20 cellular contexts compared by ENCODE assay signal in genomic region chr2:211014376-211014775, GRCh38.
DNase-seq lines count a peak whose midpoint lies in the region; ATAC-seq, FAIRE-seq and TF ChIP-seq lines count a peak whose summit lies in the region.
"Had no signal": no experiment of that assay in that cellular context is flagged by ENCODE, and none has a peak within 500 bp of the region (broad histone marks: within the 10 kb centered on the region; RNA-seq: fewer than 3 reads in every experiment).

No MANE protein-coding gene starts in this region.

- H3K9me3 ChIP-seq in endothelial cell of umbilical vein (replicated peaks; ENCODE audit: control insufficient read depth, insufficient read depth, low read length) (no peaks in the 10 kb centered on the region), upper lobe of left lung (no peaks in the 10 kb centered on the region)
- H3K9me3 ChIP-seq: BLaER1, SK-N-SH had no signal

- intact Hi-C loops in endothelial cell of umbilical vein (cut with micrococcal nuclease), result no loop called here

- H4K20me1 ChIP-seq in endothelial cell of umbilical vein (replicated peaks; ENCODE audit: control insufficient read depth, extremely low read depth, insufficient read depth, low read length), result no peaks in the 10 kb centered on the region
- H4K20me1 ChIP-seq: BLaER1 had no signal

- H3K27ac ChIP-seq in ACC112 (ENCODE audit: low read depth, low read length), result no peak overlapping the region
- no peak overlapping the region for H3K27ac ChIP-seq in endothelial cell of umbilical vein (ENCODE audit: insufficient read depth, low read depth, low read length)
- H3K27ac ChIP-seq in upper lobe of left lung, result no peak overlapping the region
- H3K27ac ChIP-seq: BLaER1, KMS-11 had no signal

- BruUV-seq in endothelial cell of umbilical vein (replicated peaks; lab: Mats Ljungman, UMichigan), result no TSS peak

- H3K27me3 ChIP-seq in ACC112 (ENCODE audit: insufficient read depth, low read length) (no peaks in the 10 kb centered on the region), endothelial cell of umbilical vein (ENCODE audit: control insufficient read depth in 2 of 2, insufficient read depth in 2 of 2, low read length in 2 of 2) (no peaks in the 10 kb centered on the region), upper lobe of left lung (no peaks in the 10 kb centered on the region)
- H3K27me3 ChIP-seq: BLaER1 had no signal

- 5 to 10% methylated on average over 4 of the region's 4 CpGs for WGBS in upper lobe of left lung, 2 donors

- no peak for TF ChIP-seq EP300 in upper lobe of left lung (IDR thresholded peaks at IDR 0.05)

- H3K4me3 ChIP-seq in ACC112 (ENCODE audit: low read depth, low read length), result no peak overlapping the region
- no peak overlapping the region for H3K4me3 ChIP-seq in endothelial cell of umbilical vein (replicated peaks in 1 of 3; ENCODE audit: insufficient read depth in 1 of 3, low read depth in 1 of 3, low read length in 3 of 3)
- H3K4me3 ChIP-seq in upper lobe of left lung, result no peak overlapping the region
- H3K4me3 ChIP-seq: BLaER1 had no signal

- DNase-seq in NCI-H2227 (lab: John Stamatoyannopoulos, UW; ENCODE audit: unreplicated experiment) (peak; percentile 25), endothelial cell of umbilical vein (ENCODE audit: low read depth, low spot score) (peak; percentile 75), mucosa of gallbladder (ENCODE audit: low spot score) (peak; percentile 39), upper lobe of left lung (no peak), DMS 273 (lab: John Stamatoyannopoulos, UW; ENCODE audit: unreplicated experiment) (no peak)
- DNase-seq: CD4-positive, alpha-beta memory T cell; NCI-H1048; NCI-H1436; NCI-H1930; NCI-H526 treated with DMSO at 0.1 percent for 48 hours; NK-92 treated with Interleukin-12 subunit alpha and Interleukin-12 subunit beta, amount 100 ng/mL, for 24 hours; SHP77; SK-N-SH had no signal

- H3K9me1 ChIP-seq in endothelial cell of umbilical vein (replicated peaks; ENCODE audit: control insufficient read depth, extremely low read depth, insufficient read depth, low read length), result no peaks in the 10 kb centered on the region

- no peak for FAIRE-seq in endothelial cell of umbilical vein (lab: Jason Lieb, UNC)
- FAIRE-seq: A204.1, H54 had no signal

- H3K4me2 ChIP-seq in endothelial cell of umbilical vein (ENCODE audit: insufficient read depth, low read length), result no peak overlapping the region
- H3K4me2 ChIP-seq: BLaER1, KMS-11, SK-N-SH had no signal

- H3K36me3 ChIP-seq in ACC112 (ENCODE audit: insufficient read depth, low read length) (no peaks in the 10 kb centered on the region), endothelial cell of umbilical vein (ENCODE audit: control insufficient read depth in 2 of 2, extremely low read depth in 1 of 2, insufficient read depth in 2 of 2, low read length in 2 of 2) (no peaks in the 10 kb centered on the region), upper lobe of left lung (no peaks in the 10 kb centered on the region)
- H3K36me3 ChIP-seq: BLaER1 had no signal

- dilution Hi-C loops in endothelial cell of umbilical vein (cut with MboI; ENCODE audit: extremely low pct_ligation_motif_present, low sequenced_read_pairs), result no loop called here

- H2AFZ ChIP-seq in ACC112 (ENCODE audit: low read length, unreplicated experiment) (peak overlapping the region; percentile 23), endothelial cell of umbilical vein (ENCODE audit: low read depth, low read length) (no peak overlapping the region)

- H3K79me2 ChIP-seq in ACC112 (ENCODE audit: control insufficient read depth, insufficient read depth, low read length, unreplicated experiment) (no peaks in the 10 kb centered on the region), endothelial cell of umbilical vein (ENCODE audit: control insufficient read depth, insufficient read depth, low read length) (no peaks in the 10 kb centered on the region)

- H3K9ac ChIP-seq in endothelial cell of umbilical vein (replicated peaks; ENCODE audit: extremely low read depth, insufficient read depth, low read length), result no peak overlapping the region
- H3K9ac ChIP-seq: BLaER1, KMS-11, SK-N-SH had no signal

- no peak for TF ChIP-seq CTCF in endothelial cell of umbilical vein (IDR thresholded peaks at IDR 0.05; ENCODE audit: extremely low read depth in 1 of 2, insufficient read depth in 1 of 2, low read depth in 1 of 2, low read length in 2 of 2)
- TF ChIP-seq CTCF in upper lobe of left lung (IDR thresholded peaks at IDR 0.05), result no peak

- H3K4me1 ChIP-seq in ACC112 (ENCODE audit: control insufficient read depth, insufficient read depth, low read length, unreplicated experiment) (no peaks in the 10 kb centered on the region), endothelial cell of umbilical vein (ENCODE audit: control insufficient read depth, extremely low read depth, insufficient read depth, low read length) (no peaks in the 10 kb centered on the region), upper lobe of left lung (no peaks in the 10 kb centered on the region)
- H3K4me1 ChIP-seq: BLaER1 had no signal

- POLR2A ChIA-PET in endothelial cell of umbilical vein (lab: Charles Lee), result no interaction called here

- TF ChIP-seq POLR2A in endothelial cell of umbilical vein (IDR thresholded peaks at IDR 0.05; ENCODE audit: low read depth, low read length) (no peak), upper lobe of left lung (IDR thresholded peaks at IDR 0.05) (no peak)

- CTCF ChIA-PET in endothelial cell of umbilical vein (lab: Charles Lee), result no interaction called here

- ATAC-seq in upper lobe of left lung (ENCODE audit: low FRiP score in 2 of 2), result no peak
- no peak for ATAC-seq in HG02840 (IDR thresholded peaks at IDR 0.05; ENCODE audit: low FRiP score, unreplicated experiment)
- ATAC-seq in GM19351 (IDR thresholded peaks at IDR 0.05; ENCODE audit: unreplicated experiment), result no peak

TF ChIP-seq in endothelial cell of umbilical vein, 7 proteins besides CTCF, POLR2A, EP300 and RAD21:
- no peak for TF ChIP-seq JUN (IDR thresholded peaks at IDR 0.05; ENCODE audit: borderline replicate concordance, insufficient read depth, insufficient read length, low read depth)
- TF ChIP-seq, protein P1, sequence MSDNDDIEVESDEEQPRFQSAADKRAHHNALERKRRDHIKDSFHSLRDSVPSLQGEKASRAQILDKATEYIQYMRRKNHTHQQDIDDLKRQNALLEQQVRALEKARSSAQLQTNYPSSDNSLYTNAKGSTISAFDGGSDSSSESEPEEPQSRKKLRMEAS (IDR thresholded peaks at IDR 0.05; ENCODE audit: insufficient read depth, insufficient read length), result no peak
- TF ChIP-seq FOS (IDR thresholded peaks at IDR 0.05; ENCODE audit: borderline replicate concordance, insufficient read depth, low read length), result no peak
- TF ChIP-seq GATA2 (IDR thresholded peaks at IDR 0.05; ENCODE audit: insufficient read depth, insufficient read length, low read depth, low read length), result no peak
- no peak for TF ChIP-seq MYC (IDR thresholded peaks at IDR 0.05; ENCODE audit: low read depth, low read length)
- no peak for TF ChIP-seq EZH2 (IDR thresholded peaks at IDR 0.05; ENCODE audit: borderline replicate concordance, low read depth, low read length, severe bottlenecking)
- no peak for TF ChIP-seq POLR2AphosphoS5 (IDR thresholded peaks at IDR 0.05; ENCODE audit: insufficient read depth, low read depth, low read length)
TF ChIP-seq in endothelial cell of umbilical vein: peak in this region for 0.

Comparison
In these comparisons a context has a peak if more than half of its experiments do, and no peak if none do; other contexts are left out.
1. DNase-seq: peak in NCI-H2227 (single experiment), endothelial cell of umbilical vein (single experiment) and mucosa of gallbladder (single experiment); none in upper lobe of left lung (0 of 2) and DMS 273 (single experiment).